In the genomic region with DNA sequence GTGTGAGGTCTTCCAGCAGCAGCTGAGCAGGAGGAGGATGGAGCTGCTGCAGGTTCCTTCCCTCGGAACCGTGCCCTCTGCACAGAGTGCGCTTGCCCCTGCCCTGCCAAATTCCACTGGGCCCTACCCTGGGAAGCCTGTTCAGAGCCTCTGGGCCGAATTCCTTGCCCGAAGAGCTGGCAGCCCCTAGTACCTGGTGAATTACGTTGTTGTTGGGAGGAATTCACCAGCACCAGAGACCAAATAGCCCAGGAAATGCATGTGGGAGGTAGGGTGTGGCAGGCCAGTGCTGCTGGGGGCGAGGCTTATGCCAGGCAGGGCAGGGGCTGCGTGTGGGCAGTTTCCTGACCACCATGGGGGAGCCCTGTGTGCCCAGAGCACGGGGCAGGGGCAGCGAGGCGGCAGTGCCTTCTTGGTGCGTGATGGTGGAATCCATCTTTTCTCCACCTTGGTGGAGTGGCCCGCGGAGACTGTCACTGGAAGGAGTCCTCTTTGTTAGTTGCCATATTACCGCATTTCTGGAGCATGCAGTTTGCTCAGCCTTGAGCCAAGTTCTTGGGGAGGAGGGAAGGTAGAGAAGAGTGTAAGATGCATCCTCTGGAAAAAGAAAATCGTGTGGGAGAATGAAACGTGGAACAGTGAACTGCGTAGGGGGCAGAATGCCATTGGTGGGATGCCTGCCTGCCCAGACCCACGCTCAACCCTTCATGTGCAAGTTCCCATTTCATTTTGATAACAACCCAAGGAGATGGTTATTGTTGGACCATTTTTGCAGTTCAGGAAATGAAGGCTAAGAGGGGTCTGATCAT, we compare ENCODE assay signal across 12 cellular contexts. TPM values are rescaled to one million over a fixed set of nuclear protein-coding genes. Genes with fewer than 3 reads are reported as not detected.
A peak's percentile ranks its signal among the peaks of the same experiment; 100 is the strongest.
DNase-seq lines count a peak whose midpoint lies in the region; ATAC-seq and TF ChIP-seq lines count a peak whose summit lies in the region.
"Had no signal": no experiment of that assay in that cellular context is flagged by ENCODE, and none has a peak within 500 bp of the region (broad histone marks: within the 10 kb centered on the region; RNA-seq: fewer than 3 reads in every experiment).

No MANE protein-coding gene starts in this region.

- H3K4me3 Mint-ChIP-seq in MCF 10A (ENCODE audit: unreplicated experiment) (no peak overlapping the region), chondrocyte (ENCODE audit: unreplicated experiment) (peak overlapping the region; percentile 99), mesothelial cell of epicardium (peak overlapping the region; percentile 84)

- ATAC-seq in upper lobe of right lung (no peak), GM19397 (IDR thresholded peaks at IDR 0.05; ENCODE audit: unreplicated experiment) (no peak)
- ATAC-seq: effector memory CD8-positive, alpha-beta T cell; left lobe of liver had no signal

- POLR2A ChIA-PET in MCF 10A (lab: Yijun Ruan, JAX): no interaction called here

- H3K36me3 Mint-ChIP-seq in MCF 10A (ENCODE audit: insufficient read depth, unreplicated experiment) (no peaks in the 10 kb centered on the region), chondrocyte (ENCODE audit: low read depth) (peaks cover 5% of the 10 kb centered on the region), mesothelial cell of epicardium (no peaks in the 10 kb centered on the region)

- no peaks in the 10 kb centered on the region for H3K4me1 ChIP-seq in breast epithelium
- H3K4me1 ChIP-seq in upper lobe of right lung: peaks cover 28% of the 10 kb centered on the region

- no TSS peak for BruUV-seq in MCF 10A (replicated peaks; lab: Mats Ljungman, UMichigan)

- TF ChIP-seq CTCF in breast epithelium (IDR thresholded peaks at IDR 0.05) (no peak), MCF 10A (IDR thresholded peaks at IDR 0.05; ENCODE audit: unreplicated experiment) (no peak), chondrocyte (IDR thresholded peaks at IDR 0.05) (no peak), mesothelial cell of epicardium (IDR thresholded peaks at IDR 0.05; ENCODE audit: unreplicated experiment) (no peak), upper lobe of right lung (IDR thresholded peaks at IDR 0.05) (no peak)

- intact Hi-C loops in breast epithelium (cut with DNase I; ENCODE audit: low total_unique reads): no loop called here
- intact Hi-C loops in MCF 10A (cut with micrococcal nuclease): no loop called here
- intact Hi-C loops in upper lobe of right lung (cut with DNase I): no loop called here

- H3K9me3 ChIP-seq in breast epithelium: no peaks in the 10 kb centered on the region
- no peaks in the 10 kb centered on the region for H3K9me3 ChIP-seq in upper lobe of right lung

- H3K4me1 Mint-ChIP-seq in MCF 10A (ENCODE audit: insufficient read depth, unreplicated experiment) (peaks cover 15% of the 10 kb centered on the region), chondrocyte (ENCODE audit: low read depth) (peaks cover 67% of the 10 kb centered on the region), mesothelial cell of epicardium (peaks cover 53% of the 10 kb centered on the region)

- DNase-seq in breast epithelium (ENCODE audit: low spot score in 2 of 2) (peak in 1 of 2 donors; percentile 23), MCF 10A (ENCODE audit: unreplicated experiment) (no peak), chondrocyte (ENCODE audit: low spot score) (no peak), mesothelial cell of epicardium (ENCODE audit: low spot score in 2 of 2, unreplicated experiment in 2 of 2) (no peak), upper lobe of right lung (no peak), C1 segment of cervical spinal cord (lab: John Stamatoyannopoulos, UW) (no peak), NCI-H510A treated with DMSO at 0.1 percent for 48 hours (lab: John Stamatoyannopoulos, UW) (no peak)
- DNase-seq: activated T-cell treated with anti-CD3 and anti-CD28 coated beads, Interleukin-2, amount 50 U/mL, for 48 hours; effector memory CD8-positive, alpha-beta T cell; NCI-H82 had no signal

- H3K27ac Mint-ChIP-seq in MCF 10A (ENCODE audit: low read depth, unreplicated experiment) (no peak overlapping the region), chondrocyte (ENCODE audit: unreplicated experiment) (peak overlapping the region; percentile 99), mesothelial cell of epicardium (peak overlapping the region; percentile 94)

- H3K4me3 ChIP-seq in breast epithelium (peak overlapping the region; percentile 58 to 86 (median 63)), upper lobe of right lung (peak overlapping the region; percentile 66)

- H3K27ac ChIP-seq in breast epithelium (peak overlapping the region; percentile 82 to 95), upper lobe of right lung (peak overlapping the region; percentile 91)

- H3K9me3 Mint-ChIP-seq in MCF 10A (ENCODE audit: unreplicated experiment) (no peaks in the 10 kb centered on the region), chondrocyte (ENCODE audit: low read depth) (no peaks in the 10 kb centered on the region), mesothelial cell of epicardium (no peaks in the 10 kb centered on the region)
- H3K9me3 Mint-ChIP-seq: effector memory CD8-positive, alpha-beta T cell had no signal

- peaks cover 0 to 15% of the 10 kb centered on the region in 2 donors for H3K27me3 ChIP-seq in breast epithelium
- no peaks in the 10 kb centered on the region for H3K27me3 ChIP-seq in upper lobe of right lung

- no peaks in the 10 kb centered on the region for H3K27me3 Mint-ChIP-seq in MCF 10A (ENCODE audit: insufficient read depth, unreplicated experiment)
- no peaks in the 10 kb centered on the region for H3K27me3 Mint-ChIP-seq in chondrocyte (ENCODE audit: low read depth)
- peaks cover 9% of the 10 kb centered on the region for H3K27me3 Mint-ChIP-seq in mesothelial cell of epicardium (ENCODE audit: low read depth)

- no peak for TF ChIP-seq POLR2A in breast epithelium (IDR thresholded peaks at IDR 0.05)

- CTCF ChIA-PET in MCF 10A (lab: Yijun Ruan, JAX): interaction anchor here (0.6 to 1.1 kb wide), 2 partner anchors 9 to 329 kb away, joined by 3 read pairs; no protein-coding TSS in a partner anchor

- H3K36me3 ChIP-seq in breast epithelium: no peaks in the 10 kb centered on the region
- no peaks in the 10 kb centered on the region for H3K36me3 ChIP-seq in upper lobe of right lung

RNA-seq across cellular contexts. Expression of a gene that starts 2.3 kb away (rescaled TPM):
- total RNA-seq in breast epithelium: 10 to 100 TPM; 28.4 to 40.2 (median 37.4) TPM
- total RNA-seq in MCF 10A (2022): 6.7 and 12.3 TPM in 2 replicates
- 347 to 378 TPM (median 353 TPM) in 3 replicates for total RNA-seq in chondrocyte
- 115 to 120 TPM (median 119 TPM) in 3 replicates for total RNA-seq in mesothelial cell of epicardium
- 127 TPM for total RNA-seq in upper lobe of right lung
